8 cellular contexts compared by ENCODE assay signal in genomic region chr2:215920244-215921100, GRCh38.
A peak's percentile ranks its signal among the peaks of the same experiment; 100 is the strongest.
DNase-seq lines count a peak whose midpoint lies in the region; ATAC-seq and TF ChIP-seq lines count a peak whose summit lies in the region.
"Had no signal": no experiment of that assay in that cellular context is flagged by ENCODE, and none has a peak within 500 bp of the region (broad histone marks: within the 10 kb centered on the region; RNA-seq: fewer than 3 reads in every experiment).

No MANE protein-coding gene starts in this region.

- no peak overlapping the region for H3K23ac ChIP-seq in H9 (ENCODE audit: insufficient read length, low read depth, low read length)

- intact Hi-C loops in Right ventricle myocardium superior (cut with DNase I) (no loop called here), prostate gland (cut with DNase I) (loop anchor here (2.0 kb wide), 1 partner anchor 466 kb away; no protein-coding TSS in a partner anchor)

- no peak overlapping the region for H3K14ac ChIP-seq in H9 (ENCODE audit: insufficient read depth, low read length)

- H3K36me3 Mint-ChIP-seq in H9 (ENCODE audit: insufficient read depth in 1 of 3, low read depth in 3 of 3): peaks cover 0 to 6% (median 3%) of the 10 kb centered on the region in 3 experiments; a peak in 3 of 7 replicates
- no peaks in the 10 kb centered on the region for H3K36me3 Mint-ChIP-seq in activated naive CD4-positive, alpha-beta T cell treated with anti-CD3 and anti-CD28 coated beads, Interleukin-2, amount 10 ng/mL, durations not matched to agents 7 days and 5 days

- TF ChIP-seq CTCF in GM12873 (IDR thresholded peaks at IDR 0.05; ENCODE audit: insufficient read depth, low read depth, low read length, missing control alignments) (peak; percentile 93), H9 (conservative IDR thresholded peaks at IDR 0.05) (peak; percentile 95), LNCaP clone FGC (IDR thresholded peaks at IDR 0.05; ENCODE audit: control insufficient read depth, extremely low read depth, insufficient read depth) (peak; percentile 86), RWPE2 (IDR thresholded peaks at IDR 0.05; ENCODE audit: poor library complexity, severe bottlenecking) (peak; percentile 88), prostate gland (IDR thresholded peaks at IDR 0.05) (peak in 3 of 4 experiments; percentile 66 to 84 (median 73))

- H3K79me1 ChIP-seq in H9 (ENCODE audit: insufficient read depth, low read depth, low read length, poor library complexity, severe bottlenecking): no peaks in the 10 kb centered on the region

- peak overlapping the region in 2 of 3 experiments; percentile 25 to 66; a peak in 1 of 7 replicates for H3K27ac Mint-ChIP-seq in H9
- no peak overlapping the region for H3K27ac Mint-ChIP-seq in activated naive CD4-positive, alpha-beta T cell treated with anti-CD3 and anti-CD28 coated beads, Interleukin-2, amount 10 ng/mL, durations not matched to agents 7 days and 5 days

- no peak overlapping the region for H3K56ac ChIP-seq in H9 (ENCODE audit: insufficient read length, low read depth, low read length)

- H2BK120ac ChIP-seq in H9 (ENCODE audit: low read depth, low read length, poor library complexity, severe bottlenecking): no peak overlapping the region

- peaks cover 4% of the 10 kb centered on the region; the same call in 1 of the 2 replicates for H3K4me1 ChIP-seq in H9 (ENCODE audit: insufficient read depth, low read length)
- H3K4me1 ChIP-seq in RWPE2 (ENCODE audit: insufficient read depth, poor library complexity, severe bottlenecking): peaks cover 15% of the 10 kb centered on the region
- no peaks in the 10 kb centered on the region for H3K4me1 ChIP-seq in prostate gland (replicated peaks)

- H2BK20ac ChIP-seq in H9 (ENCODE audit: low read depth, low read length, poor library complexity, severe bottlenecking): no peak overlapping the region

- WGBS in H9 (ENCODE audit: extremely low coverage, insufficient read length, low lambda C conversion rate): no CpG with 5 or more reads among the region's 8 CpGs
- 33% methylated on average over 8 of the region's 8 CpGs for WGBS in prostate gland

- H3K36me3 ChIP-seq in RWPE2 (ENCODE audit: low read depth) (no peaks in the 10 kb centered on the region), prostate gland (no peaks in the 10 kb centered on the region)
- H3K36me3 ChIP-seq: neutrophil had no signal

- H3K27ac ChIP-seq in H9 (ENCODE audit: insufficient read length, low read depth, low read length) (peak overlapping the region; percentile 42), RWPE2 (ENCODE audit: poor library complexity, severe bottlenecking) (no peak overlapping the region), prostate gland (no peak overlapping the region)
- H3K27ac ChIP-seq: neutrophil had no signal

- TF ChIP-seq POLR2A in prostate gland (IDR thresholded peaks at IDR 0.05): no peak

- no peak overlapping the region for H2AFZ ChIP-seq in H9 (ENCODE audit: low read length)

- H2AK5ac ChIP-seq in H9 (ENCODE audit: insufficient read length, low read length): no peak overlapping the region

- H2BK12ac ChIP-seq in H9 (ENCODE audit: insufficient read length, low read depth, low read length): no peak overlapping the region

- H3K4me2 ChIP-seq in H9 (ENCODE audit: insufficient read depth, insufficient read length, low read length): no peak overlapping the region

- H2BK15ac ChIP-seq in H9 (ENCODE audit: low read depth, low read length): no peak overlapping the region

- no peaks in the 10 kb centered on the region for H4K20me1 ChIP-seq in H9 (ENCODE audit: control insufficient read depth, insufficient read depth, insufficient read length)

- H3K18ac ChIP-seq in H9 (ENCODE audit: insufficient read length, low read depth, low read length): no peak overlapping the region

- H3K79me2 ChIP-seq in H9 (ENCODE audit: insufficient read depth, low read length): no peaks in the 10 kb centered on the region

- H4K8ac ChIP-seq in H9 (replicated peaks; ENCODE audit: insufficient read length, low read depth, low read length): no peak overlapping the region

- peaks cover 2% of the 10 kb centered on the region for H3K23me2 ChIP-seq in H9 (ENCODE audit: insufficient read length, low read depth, low read length, poor library complexity, severe bottlenecking)

- H3K9ac ChIP-seq in H9 (ENCODE audit: extremely low read depth, insufficient read length, low read length): no peak overlapping the region

- DNase-seq in H9 (peak; percentile 62), LNCaP clone FGC (ENCODE audit: low read depth) (peak; percentile 73), RWPE2 (ENCODE audit: low spot score) (no peak), Right ventricle myocardium superior (peak; percentile 67), prostate gland (ENCODE audit: low spot score) (peak; percentile 58)
- peak; percentile 75 for DNase-seq in activated naive CD4-positive, alpha-beta T cell treated with anti-CD3 and anti-CD28 coated beads, Interleukin-2, amount 10 ng/mL, durations not matched to agents 7 days and 5 days

- no peaks in the 10 kb centered on the region for H3K9me3 ChIP-seq in H9 (ENCODE audit: control insufficient read depth, low read depth, low read length)
- H3K9me3 ChIP-seq in RWPE2 (ENCODE audit: severe bottlenecking): no peaks in the 10 kb centered on the region
- no peaks in the 10 kb centered on the region for H3K9me3 ChIP-seq in prostate gland
- H3K9me3 ChIP-seq: neutrophil had no signal

- ATAC-seq in RWPE2 (ENCODE audit: low read depth): peak; percentile 90
- peak; percentile 97 for ATAC-seq in Right ventricle myocardium superior (ENCODE audit: poor library complexity)

- no peak overlapping the region for H2BK5ac ChIP-seq in H9 (ENCODE audit: insufficient read length, low read length)

- peaks cover 0 to 2% of the 10 kb centered on the region in 2 experiments; a peak in 1 of 5 replicates for H3K9me3 Mint-ChIP-seq in H9
- H3K9me3 Mint-ChIP-seq in activated naive CD4-positive, alpha-beta T cell treated with anti-CD3 and anti-CD28 coated beads, Interleukin-2, amount 10 ng/mL, durations not matched to agents 7 days and 5 days: no peaks in the 10 kb centered on the region

- H3K27me3 ChIP-seq in H9 (ENCODE audit: insufficient read depth, low read length) (no peaks in the 10 kb centered on the region), RWPE2 (ENCODE audit: insufficient read depth, poor library complexity, severe bottlenecking) (no peaks in the 10 kb centered on the region), prostate gland (replicated peaks; ENCODE audit: insufficient read depth) (no peaks in the 10 kb centered on the region)
- H3K27me3 ChIP-seq: neutrophil had no signal

- H3T11ph ChIP-seq in H9 (ENCODE audit: low read length): no peak overlapping the region

- H3K4me1 Mint-ChIP-seq in H9: peaks cover 40 to 64% of the 10 kb centered on the region in 2 experiments
- peaks cover 4% of the 10 kb centered on the region for H3K4me1 Mint-ChIP-seq in activated naive CD4-positive, alpha-beta T cell treated with anti-CD3 and anti-CD28 coated beads, Interleukin-2, amount 10 ng/mL, durations not matched to agents 7 days and 5 days

- no peak overlapping the region for H3K4me3 ChIP-seq in LNCaP clone FGC (ENCODE audit: low read depth, low read length)
- H3K4me3 ChIP-seq in RWPE2 (ENCODE audit: severe bottlenecking): no peak overlapping the region
- no peak overlapping the region for H3K4me3 ChIP-seq in prostate gland

- no peak overlapping the region for H4K5ac ChIP-seq in H9 (ENCODE audit: insufficient read length, low read depth, low read length)

- no peak overlapping the region for H4K91ac ChIP-seq in H9 (ENCODE audit: insufficient read length, low read depth, low read length)

- CTCF ChIA-PET in activated naive CD4-positive, alpha-beta T cell treated with anti-CD3 and anti-CD28 coated beads, Interleukin-2, amount 10 ng/mL, durations not matched to agents 7 days and 5 days (lab: Charles Lee): interaction anchor here (0.6 to 4.0 kb wide), 4 partner anchors 10 to 651 kb away, joined by 3 to 30 read pairs (median 5); no protein-coding TSS in a partner anchor

- peaks cover 2% of the 10 kb centered on the region; the same call in 1 of the 2 replicates for H3K27me3 Mint-ChIP-seq in H9 (ENCODE audit: low read depth)
- peaks cover 10% of the 10 kb centered on the region for H3K27me3 Mint-ChIP-seq in activated naive CD4-positive, alpha-beta T cell treated with anti-CD3 and anti-CD28 coated beads, Interleukin-2, amount 10 ng/mL, durations not matched to agents 7 days and 5 days

- no peak overlapping the region for H3K4me3 Mint-ChIP-seq in H9
- no peak overlapping the region for H3K4me3 Mint-ChIP-seq in activated naive CD4-positive, alpha-beta T cell treated with anti-CD3 and anti-CD28 coated beads, Interleukin-2, amount 10 ng/mL, durations not matched to agents 7 days and 5 days

- H3K4ac ChIP-seq in H9 (ENCODE audit: low read depth, low read length): no peak overlapping the region
